13 cellular contexts compared by ENCODE assay signal in the genomic region with DNA sequence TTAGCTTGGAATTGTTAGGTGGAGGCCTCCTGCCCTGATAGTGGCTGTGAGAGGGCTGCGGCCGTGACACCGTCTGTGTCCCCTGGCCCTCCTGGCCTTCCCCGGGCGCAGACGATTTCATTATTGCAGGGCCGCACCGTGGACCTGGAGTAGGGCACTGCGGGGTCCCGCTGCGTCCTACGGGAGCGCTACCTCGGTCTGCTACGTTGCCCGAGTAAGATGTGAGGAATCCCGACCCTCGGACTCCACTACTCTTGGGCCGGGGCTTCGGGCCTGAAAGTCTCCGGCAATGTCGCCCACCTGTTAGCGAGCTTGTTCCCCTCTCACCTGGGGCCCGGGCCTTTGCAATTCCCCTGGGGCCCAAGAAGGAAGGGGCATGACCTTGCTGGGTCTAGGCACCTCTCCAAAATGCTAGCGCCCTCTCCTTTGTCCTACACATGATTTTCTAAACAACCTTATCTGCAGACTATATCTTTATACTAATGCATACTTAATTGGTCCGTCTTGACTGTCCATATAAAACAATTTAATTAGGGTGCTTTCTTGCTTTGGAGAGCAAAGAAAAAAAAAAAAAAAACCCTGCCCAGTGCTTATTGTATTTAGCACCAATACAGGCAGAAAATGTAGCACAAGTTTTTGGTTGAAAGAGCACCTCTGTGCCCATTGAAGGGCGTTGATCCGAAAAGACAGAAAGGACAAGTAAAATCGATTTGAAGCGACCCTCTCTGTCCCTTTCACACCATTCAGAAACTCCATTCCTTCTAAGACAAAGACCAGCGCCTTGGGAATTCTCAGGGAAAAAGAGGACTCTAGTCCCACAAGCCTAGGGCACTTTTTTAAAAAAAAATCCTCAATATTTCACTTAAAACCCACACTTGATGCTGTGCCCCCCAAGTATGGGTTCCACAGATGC. TPM values are rescaled to one million over a fixed set of nuclear protein-coding genes. Genes with fewer than 3 reads are reported as not detected.
DNase-seq lines count a peak whose midpoint lies in the region; ATAC-seq, FAIRE-seq and TF ChIP-seq lines count a peak whose summit lies in the region.
"Had no signal": no experiment of that assay in that cellular context is flagged by ENCODE, and none has a peak within 500 bp of the region (broad histone marks: within the 10 kb centered on the region; RNA-seq: fewer than 3 reads in every experiment).

No MANE protein-coding gene starts in this region.

- H3K27me3 ChIP-seq in HUES6 (ENCODE audit: control insufficient read depth, insufficient read depth, low read length) (peaks cover 100% of the 10 kb centered on the region), duodenal mucosa (ENCODE audit: control insufficient read depth in 1 of 2, insufficient read depth in 2 of 2, low read length in 2 of 2) (peaks cover 68 to 71% of the 10 kb centered on the region in 2 donors), left lung (peaks cover 15 to 100% of the 10 kb centered on the region in 2 donors), spleen (replicated peaks in 1 of 7) (peaks cover 0 to 100% (median 43%) of the 10 kb centered on the region in 7 donors)

- ATAC-seq in left lung (no peak), HG02981 (IDR thresholded peaks at IDR 0.05; ENCODE audit: unreplicated experiment) (no peak)

- no peak overlapping the region for H3K9ac ChIP-seq in HUES6 (ENCODE audit: low read length)
- H3K9ac ChIP-seq in duodenal mucosa (ENCODE audit: low read depth in 1 of 2, low read length in 2 of 2) = no peak overlapping the region

- TF ChIP-seq CTCF in left lung (IDR thresholded peaks at IDR 0.05) (no peak), spleen (IDR thresholded peaks at IDR 0.05 in 8 of 11, conservative IDR thresholded peaks at IDR 0.05 in 3 of 11) (no peak), D721Med (IDR thresholded peaks at IDR 0.05; ENCODE audit: insufficient read depth, missing control alignments) (no peak)

- H3K27ac ChIP-seq in HUES6 (ENCODE audit: low read depth, low read length) (no peak overlapping the region), duodenal mucosa (ENCODE audit: low read depth, low read length) (peak overlapping the region; percentile 43), left lung (peak overlapping the region; percentile 71 to 94), spleen (peak overlapping the region; percentile 81 to 96 (median 90))
- H3K27ac ChIP-seq: RWPE1, VCaP had no signal

- DNase-seq in left lung (no peak), spleen (no peak), NCI-H1436 (lab: John Stamatoyannopoulos, UW) (no peak), DMS 273 (lab: John Stamatoyannopoulos, UW; ENCODE audit: unreplicated experiment) (no peak), D721Med (ENCODE audit: insufficient read length, low spot score) (no peak)
- DNase-seq: activated T-cell treated with anti-CD3 and anti-CD28 coated beads, Interleukin-2, amount 50 U/mL, for 48 hours; NCI-H2081 had no signal

- intact Hi-C loops in left lung (cut with DNase I) = loop anchor here in 1 of 2 donors (10.0 kb wide), 1 partner anchor 1039 kb away; no protein-coding TSS in a partner anchor
- intact Hi-C loops in spleen (cut with DNase I; ENCODE audit: low total_unique reads) = no loop called here

- WGBS in spleen, 5 donors = 17 to 37% (median 20%) methylated on average over 17 to 31 of the region's 31 CpGs

- TF ChIP-seq POLR2A in spleen (IDR thresholded peaks at IDR 0.05) = no peak

- H3K4me3 ChIP-seq in HUES6 (ENCODE audit: low read depth, low read length) = peak overlapping the region; percentile 38
- no peak overlapping the region for H3K4me3 ChIP-seq in duodenal mucosa (ENCODE audit: low read depth in 1 of 2, low read length in 2 of 2)
- no peak overlapping the region for H3K4me3 ChIP-seq in left lung
- H3K4me3 ChIP-seq in spleen = peak overlapping the region in 7 of 8 donors; percentile 4 to 80 (median 29)

- FAIRE-seq in D721Med (lab: Jason Lieb, UNC) = no peak
- FAIRE-seq: GM12892 had no signal

- no peaks in the 10 kb centered on the region for H3K9me3 ChIP-seq in HUES6 (ENCODE audit: control insufficient read depth, insufficient read depth, low read depth, low read length)
- no peaks in the 10 kb centered on the region for H3K9me3 ChIP-seq in duodenal mucosa (ENCODE audit: control insufficient read depth in 1 of 2, low read length in 2 of 2)
- no peaks in the 10 kb centered on the region for H3K9me3 ChIP-seq in left lung
- no peaks in the 10 kb centered on the region for H3K9me3 ChIP-seq in spleen

- peaks cover 51% of the 10 kb centered on the region for H3K4me1 ChIP-seq in HUES6 (ENCODE audit: control insufficient read depth, insufficient read depth, low read length)
- H3K4me1 ChIP-seq in duodenal mucosa (ENCODE audit: control insufficient read depth in 1 of 2, insufficient read depth in 2 of 2, low read length in 2 of 2) = peaks cover 0 to 10% of the 10 kb centered on the region in 2 donors
- peaks cover 0 to 4% of the 10 kb centered on the region in 2 donors for H3K4me1 ChIP-seq in left lung
- H3K4me1 ChIP-seq in spleen = peaks cover 0 to 34% (median 10%) of the 10 kb centered on the region in 6 donors

- H3K36me3 ChIP-seq in HUES6 (ENCODE audit: control insufficient read depth, insufficient read depth, low read length) (no peaks in the 10 kb centered on the region), duodenal mucosa (ENCODE audit: control insufficient read depth in 1 of 2, insufficient read depth in 2 of 2, low read length in 2 of 2) (no peaks in the 10 kb centered on the region), left lung (no peaks in the 10 kb centered on the region), spleen (no peaks in the 10 kb centered on the region)

RNA-seq across cellular contexts. Expression of a gene that starts 7.0 kb away (rescaled TPM):
- total RNA-seq in left lung (10 to 100 TPM; 53.4 to 76.0 TPM), spleen (100 to 1,000 TPM in 6 of 7 donors, 10 to 100 TPM in 1; 87.1 to 256 (median 121) TPM)
- 10 to 100 TPM; 18.6 to 39.4 (median 23.7) TPM for polyA plus RNA-seq in spleen

Comparison
In these comparisons a context has a peak if more than half of its experiments do, and no peak if none do; other contexts are left out.
1. H3K4me3 ChIP-seq: peak in HUES6 (single experiment) and spleen (7 of 8); none in duodenal mucosa (0 of 2) and left lung (0 of 2).